Comparison of ENCODE assay signal across 1 cellular context in genomic region chr17:28406478-28406824, GRCh38.
TF ChIP-seq lines count a peak whose summit lies in the region.

No MANE protein-coding gene starts in this region.

TF ChIP-seq in IMR-90, 13 proteins besides CTCF, POLR2A, EP300 and RAD21:
- TF ChIP-seq BHLHE40 (IDR thresholded peaks at IDR 0.05; ENCODE audit: low read depth, low read length) (no peak), MAFK (IDR thresholded peaks at IDR 0.05; ENCODE audit: low read depth, low read length) (no peak), FOS (IDR thresholded peaks at IDR 0.05; ENCODE audit: low read depth, low read length) (no peak), CEBPB (IDR thresholded peaks at IDR 0.05; ENCODE audit: low read depth, low read length) (no peak), MAZ (IDR thresholded peaks at IDR 0.05; ENCODE audit: borderline replicate concordance, low read depth, low read length) (no peak), CHD1 (IDR thresholded peaks at IDR 0.05; ENCODE audit: low read depth, low read length) (no peak), SMC3 (IDR thresholded peaks at IDR 0.05; ENCODE audit: low read depth, low read length) (no peak), RFX5 (IDR thresholded peaks at IDR 0.05; ENCODE audit: low read depth, low read length) (no peak), ELK1 (IDR thresholded peaks at IDR 0.05; ENCODE audit: borderline replicate concordance, low read depth, low read length) (no peak), NFE2L2 (IDR thresholded peaks at IDR 0.05; ENCODE audit: low read depth, low read length) (no peak), MXI1 (IDR thresholded peaks at IDR 0.05; ENCODE audit: borderline replicate concordance, low read depth, low read length) (no peak)
